ENCODE assay signal across 9 cellular contexts in genomic region chr13:48403151-48403631, GRCh38. TPM values are rescaled to one million over a fixed set of nuclear protein-coding genes. Genes with fewer than 3 reads are reported as not detected.
A peak's percentile ranks its signal among the peaks of the same experiment; 100 is the strongest.
DNase-seq lines count a peak whose midpoint lies in the region; ATAC-seq and TF ChIP-seq lines count a peak whose summit lies in the region.
"Had no signal": no experiment of that assay in that cellular context is flagged by ENCODE, and none has a peak within 500 bp of the region (broad histone marks: within the 10 kb centered on the region; RNA-seq: fewer than 3 reads in every experiment).

No MANE protein-coding gene starts in this region.

- H3K4me3 Mint-ChIP-seq in activated T-cell treated with anti-CD3 and anti-CD28 coated beads, Interleukin-2, amount 50 U/mL, for 4 hours: peak overlapping the region; percentile 17
- H3K4me3 Mint-ChIP-seq: memory B cell had no signal

- H3K27me3 ChIP-seq in ACC112 (ENCODE audit: insufficient read depth, low read length): no peaks in the 10 kb centered on the region
- no peaks in the 10 kb centered on the region for H3K27me3 ChIP-seq in layer of hippocampus (ENCODE audit: control insufficient read depth, insufficient read depth, low read length)
- no peaks in the 10 kb centered on the region for H3K27me3 ChIP-seq in PC-3 (ENCODE audit: low read length)

- peak; percentile 38 for ATAC-seq in GM21576 (IDR thresholded peaks at IDR 0.05; ENCODE audit: unreplicated experiment)
- peak; percentile 96 to 97 for ATAC-seq in activated T-cell treated with anti-CD3 and anti-CD28 coated beads, Interleukin-2, amount 50 U/mL, for 4 hours
- no peak for ATAC-seq in PC-3

- H3K9me2 ChIP-seq in PC-3 (replicated peaks; ENCODE audit: low read length): no peaks in the 10 kb centered on the region

- H2AFZ ChIP-seq in ACC112 (ENCODE audit: low read length, unreplicated experiment): no peak overlapping the region
- no peak overlapping the region for H2AFZ ChIP-seq in PC-3 (ENCODE audit: low read length)

- BruUV-seq in PC-3 (replicated peaks; lab: Mats Ljungman, UMichigan): no TSS peak

- H3K79me2 ChIP-seq in ACC112 (ENCODE audit: control insufficient read depth, insufficient read depth, low read length, unreplicated experiment) (peaks cover 2% of the 10 kb centered on the region), PC-3 (ENCODE audit: low read length) (no peaks in the 10 kb centered on the region)

- H3K36me3 Mint-ChIP-seq in activated T-cell treated with anti-CD3 and anti-CD28 coated beads, Interleukin-2, amount 50 U/mL, for 4 hours (ENCODE audit: insufficient read depth): no peaks in the 10 kb centered on the region

- POLR2A ChIA-PET in PC-3 (lab: Charles Lee; ENCODE audit: unreplicated experiment): no interaction called here

- no peak for DNase-seq in activated T-cell treated with anti-CD3 and anti-CD28 coated beads, Interleukin-2, amount 50 U/mL, for 4 hours
- DNase-seq in NCI-H526 (lab: John Stamatoyannopoulos, UW) (no peak), NCI-H1105 treated with DMSO at 0.1 percent for 48 hours (lab: John Stamatoyannopoulos, UW) (no peak), PC-3 (no peak), NCI-H1930 (lab: John Stamatoyannopoulos, UW) (no peak)

- no peaks in the 10 kb centered on the region for H4K20me1 ChIP-seq in PC-3 (ENCODE audit: low read length)

- H3F3A ChIP-seq in PC-3 (ENCODE audit: low read length, unreplicated experiment): no peaks in the 10 kb centered on the region

- TF ChIP-seq CTCF in PC-3 (conservative IDR thresholded peaks at IDR 0.05; ENCODE audit: low read depth, low read length): no peak

- H3K27ac ChIP-seq in ACC112 (ENCODE audit: low read depth, low read length) (peak overlapping the region; percentile 33; the same call in 1 of the 2 replicates), layer of hippocampus (ENCODE audit: low read depth, low read length) (peak overlapping the region; percentile 0), PC-3 (ENCODE audit: low read length) (no peak overlapping the region)

- no peak overlapping the region for H3K9ac ChIP-seq in PC-3 (ENCODE audit: low read length)

- no peaks in the 10 kb centered on the region for H3K27me3 Mint-ChIP-seq in activated T-cell treated with anti-CD3 and anti-CD28 coated beads, Interleukin-2, amount 50 U/mL, for 4 hours (ENCODE audit: low read depth)
- H3K27me3 Mint-ChIP-seq: memory B cell had no signal

- H3K9me3 Mint-ChIP-seq in activated T-cell treated with anti-CD3 and anti-CD28 coated beads, Interleukin-2, amount 50 U/mL, for 4 hours: no peaks in the 10 kb centered on the region
- H3K9me3 Mint-ChIP-seq: memory B cell had no signal

- H3K9me3 ChIP-seq in PC-3 (ENCODE audit: low read length): no peaks in the 10 kb centered on the region

- H3K4me1 ChIP-seq in ACC112 (ENCODE audit: control insufficient read depth, insufficient read depth, low read length, unreplicated experiment) (peaks cover 53% of the 10 kb centered on the region), PC-3 (ENCODE audit: insufficient read depth, low read length) (peaks cover 36% of the 10 kb centered on the region)

- H3K36me3 ChIP-seq in ACC112 (ENCODE audit: insufficient read depth, low read length) (no peaks in the 10 kb centered on the region), PC-3 (ENCODE audit: low read depth, low read length) (no peaks in the 10 kb centered on the region; the same call in 1 of the 2 replicates)

- peak overlapping the region; percentile 8; the same call in 1 of the 2 replicates for H3K4me3 ChIP-seq in ACC112 (ENCODE audit: low read depth, low read length)
- no peak overlapping the region for H3K4me3 ChIP-seq in PC-3 (ENCODE audit: low read length)

- peaks cover 81% of the 10 kb centered on the region for H3K4me1 Mint-ChIP-seq in activated T-cell treated with anti-CD3 and anti-CD28 coated beads, Interleukin-2, amount 50 U/mL, for 4 hours (ENCODE audit: low read depth)

- CTCF ChIA-PET in PC-3 (lab: Charles Lee): no interaction called here

- H3K4me2 ChIP-seq in PC-3 (ENCODE audit: low read length): no peak overlapping the region

- intact Hi-C loops in PC-3 (cut with micrococcal nuclease): loop anchor here (5.0 kb wide), 1 partner anchor 89 kb away; no protein-coding TSS in a partner anchor

RNA-seq across cellular contexts. Expression of gene LPAR6, which starts 9.7 kb away (rescaled TPM):
- total RNA-seq in activated T-cell treated with anti-CD3 and anti-CD28 coated beads, Interleukin-2, amount 50 U/mL, for 4 hours: 1 to 10 TPM; 2.0 to 4.5 (median 3.8) TPM
- 3.6 TPM in 2 replicates for total RNA-seq in PC-3 (2014; rRNA removed)
